Comparison of ENCODE assay signal across 24 cellular contexts in genomic region chr3:115498898-115499297, GRCh38.
DNase-seq lines count a peak whose midpoint lies in the region; ATAC-seq, FAIRE-seq and TF ChIP-seq lines count a peak whose summit lies in the region.
"Had no signal": no experiment of that assay in that cellular context is flagged by ENCODE, and none has a peak within 500 bp of the region (broad histone marks: within the 10 kb centered on the region; RNA-seq: fewer than 3 reads in every experiment).

No MANE protein-coding gene starts in this region.

- H3K27me3 ChIP-seq in right atrium auricular region (no peaks in the 10 kb centered on the region), pancreas (no peaks in the 10 kb centered on the region), Karpas-422 (ENCODE audit: low read length) (no peaks in the 10 kb centered on the region)
- H3K27me3 ChIP-seq: BLaER1 treated with 17β-estradiol and CSF1 and Interleukin-3, amounts not matched to agents 10 nM and 100 nM had no signal

- ATAC-seq in Right ventricle myocardium superior (ENCODE audit: poor library complexity) (peak; percentile 95), left cardiac atrium (peak; percentile 55 to 65), pancreas (peak; percentile 54 to 76 (median 66))
- no peak for ATAC-seq in activated T-cell treated with anti-CD3 and anti-CD28 coated beads, Interleukin-2, amount 50 U/mL, for 4 hours
- ATAC-seq: GM12878, K562 had no signal

- H3K4me2 ChIP-seq in Karpas-422 (ENCODE audit: low read depth, low read length, poor library complexity, severe bottlenecking) = no peak overlapping the region
- H3K4me2 ChIP-seq: BLaER1 treated with 17β-estradiol and CSF1 and Interleukin-3, amounts not matched to agents 10 nM and 100 nM had no signal

- no peaks in the 10 kb centered on the region for H3K4me1 Mint-ChIP-seq in activated T-cell treated with anti-CD3 and anti-CD28 coated beads, Interleukin-2, amount 50 U/mL, for 4 hours (ENCODE audit: low read depth)
- H3K4me1 Mint-ChIP-seq: CD4-positive, alpha-beta memory T cell had no signal

- 24 to 29% methylated on average over 1 of the region's 1 CpG for WGBS in pancreas, 2 donors

- H3K9me2 ChIP-seq in Karpas-422 (replicated peaks; ENCODE audit: insufficient read depth, low read length) = no peaks in the 10 kb centered on the region

- H3K36me3 ChIP-seq in right atrium auricular region = no peaks in the 10 kb centered on the region
- no peaks in the 10 kb centered on the region for H3K36me3 ChIP-seq in pancreas
- H3K36me3 ChIP-seq in Karpas-422 (ENCODE audit: insufficient read depth, low read length) = no peaks in the 10 kb centered on the region
- H3K36me3 ChIP-seq: BLaER1 treated with 17β-estradiol and CSF1 and Interleukin-3, amounts not matched to agents 10 nM and 100 nM had no signal

- H3K4me1 ChIP-seq in right atrium auricular region = peaks cover 0 to 13% of the 10 kb centered on the region in 2 donors
- no peaks in the 10 kb centered on the region for H3K4me1 ChIP-seq in pancreas
- H3K4me1 ChIP-seq in Karpas-422 (ENCODE audit: low read length) = no peaks in the 10 kb centered on the region
- H3K4me1 ChIP-seq: BLaER1 treated with 17β-estradiol and CSF1 and Interleukin-3, amounts not matched to agents 10 nM and 100 nM; Caco-2 had no signal

- H4K20me1 ChIP-seq in Karpas-422 (ENCODE audit: insufficient read depth, low read depth, low read length) = no peaks in the 10 kb centered on the region
- H4K20me1 ChIP-seq: BLaER1 treated with 17β-estradiol and CSF1 and Interleukin-3, amounts not matched to agents 10 nM and 100 nM had no signal

- H3K27ac ChIP-seq in right atrium auricular region (no peak overlapping the region), pancreas (no peak overlapping the region), Karpas-422 (ENCODE audit: low read length) (no peak overlapping the region)
- H3K27ac ChIP-seq: BLaER1 treated with 17β-estradiol and CSF1 and Interleukin-3, amounts not matched to agents 10 nM and 100 nM; RWPE1 had no signal

- H3K79me2 ChIP-seq in Karpas-422 (ENCODE audit: low read length) = no peaks in the 10 kb centered on the region

- DNase-seq in Right ventricle myocardium superior = no peak
- DNase-seq in right atrium auricular region (ENCODE audit: low spot score) = no peak
- DNase-seq in left cardiac atrium = no peak
- DNase-seq in pancreas = no peak
- DNase-seq in ecto neural progenitor cell (ENCODE audit: low spot score) = no peak
- no peak for DNase-seq in activated T-cell treated with anti-CD3 and anti-CD28 coated beads, Interleukin-2, amount 50 U/mL, for 4 hours
- no peak for DNase-seq in Karpas-422
- DNase-seq: 8988T; Caco-2; CD4-positive, alpha-beta memory T cell; DMS 273 treated with DMSO at 0.1 percent for 48 hours; DMS79 treated with DMSO at 0.1 percent for 48 hours; MM.1S; NCI-H1092; NCI-H1436 treated with DMSO at 0.1 percent for 48 hours; NCI-H2029; NCI-H2227 treated with DMSO at 0.1 percent for 48 hours; NCI-H510A treated with DMSO at 0.1 percent for 48 hours; NCI-H748 treated with DMSO at 0.1 percent for 48 hours had no signal

- peaks cover 4% of the 10 kb centered on the region for H3K27me3 Mint-ChIP-seq in activated T-cell treated with anti-CD3 and anti-CD28 coated beads, Interleukin-2, amount 50 U/mL, for 4 hours (ENCODE audit: low read depth)

- H2AFZ ChIP-seq in Karpas-422 (ENCODE audit: low read length) = no peak overlapping the region

- H3K9ac ChIP-seq in Karpas-422 (ENCODE audit: low read length) = no peak overlapping the region
- H3K9ac ChIP-seq: BLaER1 treated with 17β-estradiol and CSF1 and Interleukin-3, amounts not matched to agents 10 nM and 100 nM had no signal

- H3K9me3 Mint-ChIP-seq in activated T-cell treated with anti-CD3 and anti-CD28 coated beads, Interleukin-2, amount 50 U/mL, for 4 hours = no peaks in the 10 kb centered on the region

- H3K36me3 Mint-ChIP-seq in activated T-cell treated with anti-CD3 and anti-CD28 coated beads, Interleukin-2, amount 50 U/mL, for 4 hours (ENCODE audit: insufficient read depth) = no peaks in the 10 kb centered on the region
- H3K36me3 Mint-ChIP-seq: CD4-positive, alpha-beta memory T cell had no signal

- no peak overlapping the region for H3K4me3 ChIP-seq in right atrium auricular region
- no peak overlapping the region for H3K4me3 ChIP-seq in pancreas
- no peak overlapping the region for H3K4me3 ChIP-seq in Karpas-422 (ENCODE audit: low read length)
- H3K4me3 ChIP-seq: BLaER1 treated with 17β-estradiol and CSF1 and Interleukin-3, amounts not matched to agents 10 nM and 100 nM; GM12878; K562 had no signal

- TF ChIP-seq CTCF in right atrium auricular region (IDR thresholded peaks at IDR 0.05) = no peak
- TF ChIP-seq CTCF in pancreas (IDR thresholded peaks at IDR 0.05) = no peak

- no peak for FAIRE-seq in pancreas (lab: Jason Lieb, UNC)
- FAIRE-seq: GM12878, H54, K562 had no signal

- H3K9me3 ChIP-seq in right atrium auricular region = no peaks in the 10 kb centered on the region
- no peaks in the 10 kb centered on the region for H3K9me3 ChIP-seq in pancreas
- no peaks in the 10 kb centered on the region for H3K9me3 ChIP-seq in Karpas-422 (ENCODE audit: low read length)
- H3K9me3 ChIP-seq: Caco-2 had no signal

- no peak overlapping the region for H3K4me3 Mint-ChIP-seq in activated T-cell treated with anti-CD3 and anti-CD28 coated beads, Interleukin-2, amount 50 U/mL, for 4 hours
- H3K4me3 Mint-ChIP-seq: CD4-positive, alpha-beta memory T cell had no signal

- intact Hi-C loops in Right ventricle myocardium superior (cut with DNase I) (no loop called here), left cardiac atrium (cut with DNase I) (no loop called here), pancreas (cut with DNase I) (no loop called here)

Comparison
In these comparisons a context has a peak if more than half of its experiments do, and no peak if none do; other contexts are left out.
1. ATAC-seq: peak in Right ventricle myocardium superior (single experiment), left cardiac atrium (2 of 2) and pancreas (4 of 4); none in activated T-cell treated with anti-CD3 and anti-CD28 coated beads, Interleukin-2, amount 50 U/mL, for 4 hours (0 of 2).